Comparison of ENCODE assay signal across 23 cellular contexts in the genomic region with DNA sequence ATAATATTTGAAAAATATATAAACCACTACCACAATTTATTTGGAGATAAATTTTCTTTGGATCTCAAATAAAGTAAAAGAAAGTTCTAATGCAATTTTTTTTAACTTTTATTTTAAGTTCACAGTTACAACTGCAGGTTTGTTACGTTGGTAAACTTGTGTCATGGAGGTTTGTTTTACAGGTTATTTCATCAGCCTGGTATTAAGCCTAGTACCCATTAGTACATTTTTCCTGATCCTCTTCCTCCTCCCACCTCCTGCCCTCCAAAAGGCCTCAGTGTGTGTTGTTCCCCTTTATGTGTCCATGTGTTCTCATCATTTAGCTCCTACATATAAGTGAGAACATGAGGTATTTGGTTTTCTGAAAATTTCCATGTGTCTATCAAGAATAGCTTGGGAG.
"Had no signal": no experiment of that assay in that cellular context is flagged by ENCODE, and none has a peak within 500 bp of the region (broad histone marks: within the 10 kb centered on the region; RNA-seq: fewer than 3 reads in every experiment).

No MANE protein-coding gene starts in this region.

- H3K9me2 ChIP-seq: SK-N-SH had no signal

- H3K4me2 ChIP-seq: SK-N-SH had no signal

- DNase-seq: Karpas-422, KG1, MG63, NCI-H1092, NCI-H1105 treated with DMSO at 0.1 percent for 48 hours, NCI-H1417 treated with DMSO at 0.1 percent for 48 hours, NCI-H146, NCI-H1694 treated with DMSO at 0.1 percent for 48 hours, NCI-H1930, NCI-H2081, NCI-H2171, NCI-H226, NCI-H446, NCI-H510A, NCI-H524 treated with DMSO at 0.1 percent for 48 hours, NCI-H69, NCI-H774, Right ventricle myocardium superior, RPMI8226, SIG-M5, SK-N-SH had no signal

- H3K4me3 ChIP-seq: MG63, SJSA1 had no signal

- H3K36me3 ChIP-seq: SJSA1 had no signal

- H3K9ac ChIP-seq: SK-N-SH had no signal

- H3K27me3 ChIP-seq: MG63, SJSA1 had no signal

- H3K9me3 ChIP-seq: SJSA1, SK-N-SH had no signal

- FAIRE-seq: RCC 7860 had no signal

- H3K27ac ChIP-seq: SJSA1 had no signal
